Comparison of ENCODE assay signal across 12 cellular contexts in the genomic region with DNA sequence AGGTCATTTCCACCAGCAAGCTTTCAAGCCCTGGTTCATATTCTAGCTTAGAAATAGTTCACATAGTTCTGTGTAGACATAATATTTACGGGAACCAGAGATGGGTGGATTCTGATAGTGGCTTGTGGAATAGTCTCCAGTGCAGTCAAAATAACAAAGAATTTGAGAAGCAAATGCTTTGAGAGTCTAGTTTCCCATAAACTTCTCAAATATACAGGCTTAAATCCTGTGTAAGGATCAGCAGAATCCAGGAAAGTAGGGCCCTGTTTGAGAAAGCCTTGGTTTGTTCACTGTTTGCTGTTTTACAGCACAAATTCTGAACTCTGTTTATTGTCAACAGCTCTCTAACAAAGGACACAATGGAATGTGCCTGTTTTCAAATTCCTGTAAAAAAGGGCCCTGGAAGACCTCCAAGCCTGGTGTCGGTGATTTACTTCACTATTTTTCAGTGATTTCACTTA. TPM values are rescaled to one million over a fixed set of nuclear protein-coding genes. Genes with fewer than 3 reads are reported as not detected.
DNase-seq lines count a peak whose midpoint lies in the region; FAIRE-seq and TF ChIP-seq lines count a peak whose summit lies in the region.
"Had no signal": no experiment of that assay in that cellular context is flagged by ENCODE, and none has a peak within 500 bp of the region (broad histone marks: within the 10 kb centered on the region; RNA-seq: fewer than 3 reads in every experiment).

No MANE protein-coding gene starts in this region.

- peaks cover 47% of the 10 kb centered on the region for H3K4me1 Mint-ChIP-seq in mesothelial cell of epicardium

- H3K36me3 Mint-ChIP-seq in mesothelial cell of epicardium, result no peaks in the 10 kb centered on the region

- TF ChIP-seq CTCF in mesothelial cell of epicardium (IDR thresholded peaks at IDR 0.05; ENCODE audit: unreplicated experiment), result no peak
- no peak for TF ChIP-seq CTCF in testis (IDR thresholded peaks at IDR 0.05)

- H3K4me3 ChIP-seq in HUES48 (ENCODE audit: low read depth, low read length) (no peak overlapping the region), testis (no peak overlapping the region)

- FAIRE-seq in endometrium (lab: Jason Lieb, UNC), result peak; percentile 79
- FAIRE-seq: islet of Langerhans had no signal

- intact Hi-C loops in testis (cut with DNase I; ENCODE audit: low total_unique reads), result no loop called here

- peak overlapping the region; percentile 35 for H3K4me3 Mint-ChIP-seq in mesothelial cell of epicardium

- DNase-seq in mesothelial cell of epicardium (ENCODE audit: low spot score in 2 of 2, unreplicated experiment in 2 of 2), result no peak
- DNase-seq in testis, result no peak
- DNase-seq in NCI-H69 (lab: John Stamatoyannopoulos, UW), result no peak
- no peak for DNase-seq in iPS-NIHi7 (ENCODE audit: extremely low spot score)
- DNase-seq in COLO668 (lab: John Stamatoyannopoulos, UW; ENCODE audit: unreplicated experiment), result no peak
- no peak for DNase-seq in NCI-H1417 treated with DMSO at 0.1 percent for 48 hours (lab: John Stamatoyannopoulos, UW)
- DNase-seq: DMS 273 treated with DMSO at 0.1 percent for 48 hours, NCI-H1930, SIG-M5 had no signal

- H3K36me3 ChIP-seq in HUES48 (ENCODE audit: control insufficient read depth, insufficient read depth, low read length) (no peaks in the 10 kb centered on the region), testis (ENCODE audit: low read depth, missing control alignments) (no peaks in the 10 kb centered on the region)

- no peak overlapping the region for H3K9ac ChIP-seq in HUES48 (ENCODE audit: low read depth, low read length)

- H3K27ac ChIP-seq in HUES48 (ENCODE audit: low read depth, low read length) (peak overlapping the region; percentile 58), testis (peak overlapping the region; percentile 12 to 76)

- no peaks in the 10 kb centered on the region for H3K27me3 ChIP-seq in HUES48 (ENCODE audit: control insufficient read depth, insufficient read depth, low read length)
- no peaks in the 10 kb centered on the region for H3K27me3 ChIP-seq in testis

- TF ChIP-seq POLR2A in testis (IDR thresholded peaks at IDR 0.05), result no peak

- peak overlapping the region; percentile 100 for H3K27ac Mint-ChIP-seq in mesothelial cell of epicardium

- H3K4me1 ChIP-seq in HUES48 (ENCODE audit: control insufficient read depth, insufficient read depth, low read length), result peaks cover 19% of the 10 kb centered on the region
- H3K4me1 ChIP-seq in testis, result peaks cover 11% of the 10 kb centered on the region

- H3K9me3 Mint-ChIP-seq in mesothelial cell of epicardium, result no peaks in the 10 kb centered on the region

- no peaks in the 10 kb centered on the region for H3K9me3 ChIP-seq in HUES48 (ENCODE audit: control insufficient read depth, insufficient read depth, low read length)
- no peaks in the 10 kb centered on the region for H3K9me3 ChIP-seq in testis

- no peaks in the 10 kb centered on the region for H3K27me3 Mint-ChIP-seq in mesothelial cell of epicardium (ENCODE audit: low read depth)

- WGBS in testis, 2 donors, result 34 to 42% methylated on average over 2 of the region's 2 CpGs

RNA-seq across cellular contexts. Expression of gene FOS, which starts 11.5 kb away (rescaled TPM):
- 789 to 796 TPM (median 796 TPM) in 3 replicates for total RNA-seq in mesothelial cell of epicardium
- 10 to 100 TPM; 44.2 to 66.1 TPM for total RNA-seq in testis
- 247 TPM for polyA plus RNA-seq in testis (ENCODE audit: insufficient read depth, low read depth, low replicate concordance)

Comparison
In these comparisons a context has a peak if more than half of its experiments do, and no peak if none do; other contexts are left out.
1. RNA of gene FOS, which starts 11.5 kb away (total RNA-seq): 789 to 796 TPM in mesothelial cell of epicardium; 44.2 to 66.1 TPM in testis; every median in the first group is over 10 times any median in the second.